In the genomic region with DNA sequence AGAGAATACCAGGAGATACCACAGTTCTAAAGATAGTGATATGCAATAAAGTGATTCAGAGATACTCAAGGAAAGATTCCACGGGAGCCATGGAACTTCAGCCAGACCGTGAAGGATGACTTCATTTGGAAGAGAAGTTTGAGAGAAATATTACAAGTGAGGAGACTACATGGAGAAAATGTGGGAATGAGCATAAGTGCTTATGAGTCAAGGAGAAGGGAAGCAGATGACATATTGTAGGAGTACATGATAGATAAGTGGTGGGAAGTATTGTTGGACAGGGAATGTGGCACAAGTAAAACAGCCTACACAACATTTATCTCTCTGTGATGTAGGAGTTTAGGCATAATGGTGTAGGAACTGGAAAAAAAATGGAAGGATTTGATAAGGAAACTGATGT, we compare ENCODE assay signal across 1 cellular context.
TF ChIP-seq lines count a peak whose summit lies in the region.

No MANE protein-coding gene starts in this region.

TF ChIP-seq in GM23338, 12 proteins besides CTCF, POLR2A, EP300 and RAD21 (continued from another document):
- TF ChIP-seq, protein P1, sequence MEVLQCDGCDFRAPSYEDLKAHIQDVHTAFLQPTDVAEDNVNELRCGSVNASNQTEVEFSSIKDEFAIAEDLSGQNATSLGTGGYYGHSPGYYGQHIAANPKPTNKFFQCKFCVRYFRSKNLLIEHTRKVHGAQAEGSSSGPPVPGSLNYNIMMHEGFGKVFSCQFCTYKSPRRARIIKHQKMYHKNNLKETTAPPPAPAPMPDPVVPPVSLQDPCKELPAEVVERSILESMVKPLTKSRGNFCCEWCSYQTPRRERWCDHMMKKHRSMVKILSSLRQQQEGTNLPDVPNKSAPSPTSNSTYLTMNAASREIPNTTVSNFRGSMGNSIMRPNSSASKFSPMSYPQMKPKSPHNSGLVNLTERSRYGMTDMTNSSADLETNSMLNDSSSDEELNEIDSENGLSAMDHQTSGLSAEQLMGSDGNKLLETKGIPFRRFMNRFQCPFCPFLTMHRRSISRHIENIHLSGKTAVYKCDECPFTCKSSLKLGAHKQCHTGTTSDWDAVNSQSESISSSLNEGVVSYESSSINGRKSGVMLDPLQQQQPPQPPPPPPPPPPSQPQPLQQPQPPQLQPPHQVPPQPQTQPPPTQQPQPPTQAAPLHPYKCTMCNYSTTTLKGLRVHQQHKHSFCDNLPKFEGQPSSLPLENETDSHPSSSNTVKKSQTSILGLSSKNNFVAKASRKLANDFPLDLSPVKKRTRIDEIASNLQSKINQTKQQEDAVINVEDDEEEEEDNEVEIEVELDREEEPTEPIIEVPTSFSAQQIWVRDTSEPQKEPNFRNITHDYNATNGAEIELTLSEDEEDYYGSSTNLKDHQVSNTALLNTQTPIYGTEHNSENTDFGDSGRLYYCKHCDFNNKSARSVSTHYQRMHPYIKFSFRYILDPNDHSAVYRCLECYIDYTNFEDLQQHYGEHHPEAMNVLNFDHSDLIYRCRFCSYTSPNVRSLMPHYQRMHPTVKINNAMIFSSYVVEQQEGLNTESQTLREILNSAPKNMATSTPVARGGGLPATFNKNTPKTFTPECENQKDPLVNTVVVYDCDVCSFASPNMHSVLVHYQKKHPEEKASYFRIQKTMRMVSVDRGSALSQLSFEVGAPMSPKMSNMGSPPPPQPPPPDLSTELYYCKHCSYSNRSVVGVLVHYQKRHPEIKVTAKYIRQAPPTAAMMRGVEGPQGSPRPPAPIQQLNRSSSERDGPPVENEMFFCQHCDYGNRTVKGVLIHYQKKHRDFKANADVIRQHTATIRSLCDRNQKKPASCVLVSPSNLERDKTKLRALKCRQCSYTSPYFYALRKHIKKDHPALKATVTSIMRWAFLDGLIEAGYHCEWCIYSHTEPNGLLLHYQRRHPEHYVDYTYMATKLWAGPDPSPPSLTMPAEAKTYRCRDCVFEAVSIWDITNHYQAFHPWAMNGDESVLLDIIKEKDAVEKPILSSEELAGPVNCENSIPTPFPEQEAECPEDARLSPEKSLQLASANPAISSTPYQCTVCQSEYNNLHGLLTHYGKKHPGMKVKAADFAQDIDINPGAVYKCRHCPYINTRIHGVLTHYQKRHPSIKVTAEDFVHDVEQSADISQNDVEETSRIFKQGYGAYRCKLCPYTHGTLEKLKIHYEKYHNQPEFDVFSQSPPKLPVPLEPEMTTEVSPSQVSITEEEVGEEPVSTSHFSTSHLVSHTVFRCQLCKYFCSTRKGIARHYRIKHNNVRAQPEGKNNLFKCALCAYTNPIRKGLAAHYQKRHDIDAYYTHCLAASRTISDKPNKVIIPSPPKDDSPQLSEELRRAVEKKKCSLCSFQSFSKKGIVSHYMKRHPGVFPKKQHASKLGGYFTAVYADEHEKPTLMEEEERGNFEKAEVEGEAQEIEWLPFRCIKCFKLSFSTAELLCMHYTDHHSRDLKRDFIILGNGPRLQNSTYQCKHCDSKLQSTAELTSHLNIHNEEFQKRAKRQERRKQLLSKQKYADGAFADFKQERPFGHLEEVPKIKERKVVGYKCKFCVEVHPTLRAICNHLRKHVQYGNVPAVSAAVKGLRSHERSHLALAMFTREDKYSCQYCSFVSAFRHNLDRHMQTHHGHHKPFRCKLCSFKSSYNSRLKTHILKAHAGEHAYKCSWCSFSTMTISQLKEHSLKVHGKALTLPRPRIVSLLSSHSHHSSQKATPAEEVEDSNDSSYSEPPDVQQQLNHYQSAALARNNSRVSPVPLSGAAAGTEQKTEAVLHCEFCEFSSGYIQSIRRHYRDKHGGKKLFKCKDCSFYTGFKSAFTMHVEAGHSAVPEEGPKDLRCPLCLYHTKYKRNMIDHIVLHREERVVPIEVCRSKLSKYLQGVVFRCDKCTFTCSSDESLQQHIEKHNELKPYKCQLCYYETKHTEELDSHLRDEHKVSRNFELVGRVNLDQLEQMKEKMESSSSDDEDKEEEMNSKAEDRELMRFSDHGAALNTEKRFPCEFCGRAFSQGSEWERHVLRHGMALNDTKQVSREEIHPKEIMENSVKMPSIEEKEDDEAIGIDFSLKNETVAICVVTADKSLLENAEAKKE (CRISPR knock-in tag; IDR thresholded peaks at IDR 0.05): no peak
- TF ChIP-seq ZNF114 (CRISPR knock-in tag; IDR thresholded peaks at IDR 0.05): no peak
- TF ChIP-seq EZH2phosphoT487 (IDR thresholded peaks at IDR 0.05; ENCODE audit: unreplicated experiment): no peak
- no peak for TF ChIP-seq ZNF331 (CRISPR knock-in tag; IDR thresholded peaks at IDR 0.05; ENCODE audit: low read depth)
TF ChIP-seq in GM23338: peak in this region for 0.
